Comparison of ENCODE assay signal across 12 cellular contexts in genomic region chr4:59570850-59571476, GRCh38.
A peak's percentile ranks its signal among the peaks of the same experiment; 100 is the strongest.
DNase-seq lines count a peak whose midpoint lies in the region; ATAC-seq and TF ChIP-seq lines count a peak whose summit lies in the region.
"Had no signal": no experiment of that assay in that cellular context is flagged by ENCODE, and none has a peak within 500 bp of the region (broad histone marks: within the 10 kb centered on the region; RNA-seq: fewer than 3 reads in every experiment).

No MANE protein-coding gene starts in this region.

- no peaks in the 10 kb centered on the region for H4K20me1 ChIP-seq in PC-3 (ENCODE audit: low read length)

- no TSS peak for BruUV-seq in PC-3 (replicated peaks; lab: Mats Ljungman, UMichigan)

- no peaks in the 10 kb centered on the region for H3K9me2 ChIP-seq in PC-3 (replicated peaks; ENCODE audit: low read length)

- H3K4me1 Mint-ChIP-seq in CD8-positive, alpha-beta memory T cell, result no peaks in the 10 kb centered on the region

- TF ChIP-seq CTCF in PC-3 (conservative IDR thresholded peaks at IDR 0.05; ENCODE audit: low read depth, low read length) (no peak), brain microvascular endothelial cell (IDR thresholded peaks at IDR 0.05; ENCODE audit: low read depth, low read length, missing control alignments) (no peak)

- H3K4me1 ChIP-seq in PC-3 (ENCODE audit: insufficient read depth, low read length), result no peaks in the 10 kb centered on the region; the same call in 1 of the 2 replicates
- H3K4me1 ChIP-seq in CD8-positive, alpha-beta memory T cell (ENCODE audit: insufficient read depth, low read length), result no peaks in the 10 kb centered on the region

- peaks cover 0 to 37% (median 6%) of the 10 kb centered on the region in 5 donors for H3K9me3 Mint-ChIP-seq in CD8-positive, alpha-beta memory T cell

- no peaks in the 10 kb centered on the region for H3K9me3 ChIP-seq in PC-3 (ENCODE audit: low read length)
- peaks cover under 1% of the 10 kb centered on the region for H3K9me3 ChIP-seq in CD8-positive, alpha-beta memory T cell (ENCODE audit: low read length)
- H3K9me3 ChIP-seq: neutrophil had no signal

- peak; percentile 92 for ATAC-seq in GM18868 (IDR thresholded peaks at IDR 0.05; ENCODE audit: unreplicated experiment)
- ATAC-seq in GM21526 (IDR thresholded peaks at IDR 0.05; ENCODE audit: low FRiP score, unreplicated experiment), result peak; percentile 89
- peak; percentile 87 for ATAC-seq in HG03097 (IDR thresholded peaks at IDR 0.05; ENCODE audit: low FRiP score, unreplicated experiment)
- ATAC-seq in PC-3, result no peak
- ATAC-seq in HG03469 (IDR thresholded peaks at IDR 0.05; ENCODE audit: unreplicated experiment), result no peak

- intact Hi-C loops in PC-3 (cut with micrococcal nuclease), result loop anchor here (10.0 kb wide), 1 partner anchor 634 kb away; no protein-coding TSS in a partner anchor

- H3K4me3 ChIP-seq in PC-3 (ENCODE audit: low read length) (no peak overlapping the region), brain microvascular endothelial cell (ENCODE audit: low read depth, low read length) (no peak overlapping the region)
- no peak overlapping the region for H3K4me3 ChIP-seq in CD8-positive, alpha-beta memory T cell (ENCODE audit: low read length)

- CTCF ChIA-PET in PC-3 (lab: Charles Lee), result no interaction called here
- CTCF ChIA-PET in CD8-positive, alpha-beta memory T cell (lab: Charles Lee), result no interaction called here

- no peak overlapping the region for H3K4me3 Mint-ChIP-seq in CD8-positive, alpha-beta memory T cell

- no peaks in the 10 kb centered on the region for H3K79me2 ChIP-seq in PC-3 (ENCODE audit: low read length)

- POLR2A ChIA-PET in PC-3 (lab: Charles Lee; ENCODE audit: unreplicated experiment), result no interaction called here
- POLR2A ChIA-PET in CD8-positive, alpha-beta memory T cell (lab: Charles Lee), result no interaction called here

- in situ Hi-C loops in brain microvascular endothelial cell (cut with HindIII; ENCODE audit: low pct_ligation_motif_present, low sequenced_read_pairs), result no loop called here

- no peaks in the 10 kb centered on the region for H3K36me3 Mint-ChIP-seq in CD8-positive, alpha-beta memory T cell

- no peak overlapping the region for H3K27ac Mint-ChIP-seq in CD8-positive, alpha-beta memory T cell

- 0 out of 2 replicates have a peak overlapping the region, but pooled peaks have one; percentile 34 for H3K4me2 ChIP-seq in PC-3 (ENCODE audit: low read length)

- H3K27ac ChIP-seq in PC-3 (ENCODE audit: low read length) (no peak overlapping the region), brain microvascular endothelial cell (no peak overlapping the region)
- no peak overlapping the region for H3K27ac ChIP-seq in CD8-positive, alpha-beta memory T cell (ENCODE audit: low read depth, low read length)
- H3K27ac ChIP-seq: neutrophil had no signal

- DNase-seq in PC-3 (no peak), hepatic stellate cell (ENCODE audit: low spot score) (no peak), brain microvascular endothelial cell (no peak)
- DNase-seq in CD8-positive, alpha-beta memory T cell, result no peak
- DNase-seq: activated CD8-positive, alpha-beta memory T cell treated with anti-CD3 and anti-CD28 coated beads, Interleukin-2, amount 50 U/mL, for 48 hours; C1 segment of cervical spinal cord; effector CD8-positive, alpha-beta T cell had no signal

- H3K36me3 ChIP-seq in PC-3 (ENCODE audit: low read depth, low read length) (no peaks in the 10 kb centered on the region), brain microvascular endothelial cell (replicated peaks) (no peaks in the 10 kb centered on the region)
- H3K36me3 ChIP-seq in CD8-positive, alpha-beta memory T cell (ENCODE audit: insufficient read depth, low read length), result no peaks in the 10 kb centered on the region
- H3K36me3 ChIP-seq: neutrophil had no signal

- H3K9ac ChIP-seq in PC-3 (ENCODE audit: low read length), result no peak overlapping the region

- no peaks in the 10 kb centered on the region for H3K27me3 ChIP-seq in PC-3 (ENCODE audit: low read length)
- no peaks in the 10 kb centered on the region for H3K27me3 ChIP-seq in CD8-positive, alpha-beta memory T cell (ENCODE audit: insufficient read depth, low read length, poor library complexity, severe bottlenecking)
- H3K27me3 ChIP-seq in brain microvascular endothelial cell (replicated peaks), result no peaks in the 10 kb centered on the region
- H3K27me3 ChIP-seq: neutrophil had no signal

- H3K27me3 Mint-ChIP-seq in CD8-positive, alpha-beta memory T cell, result no peaks in the 10 kb centered on the region

- no peak overlapping the region for H2AFZ ChIP-seq in PC-3 (ENCODE audit: low read length)

- no peaks in the 10 kb centered on the region for H3F3A ChIP-seq in PC-3 (ENCODE audit: low read length, unreplicated experiment)

Comparison
In these comparisons a context has a peak if more than half of its experiments do, and no peak if none do; other contexts are left out.
1. ATAC-seq: peak in GM18868 (single experiment), GM21526 (single experiment) and HG03097 (single experiment); none in PC-3 (single experiment) and HG03469 (single experiment).